ENCODE assay signal across 8 cellular contexts in the genomic region with DNA sequence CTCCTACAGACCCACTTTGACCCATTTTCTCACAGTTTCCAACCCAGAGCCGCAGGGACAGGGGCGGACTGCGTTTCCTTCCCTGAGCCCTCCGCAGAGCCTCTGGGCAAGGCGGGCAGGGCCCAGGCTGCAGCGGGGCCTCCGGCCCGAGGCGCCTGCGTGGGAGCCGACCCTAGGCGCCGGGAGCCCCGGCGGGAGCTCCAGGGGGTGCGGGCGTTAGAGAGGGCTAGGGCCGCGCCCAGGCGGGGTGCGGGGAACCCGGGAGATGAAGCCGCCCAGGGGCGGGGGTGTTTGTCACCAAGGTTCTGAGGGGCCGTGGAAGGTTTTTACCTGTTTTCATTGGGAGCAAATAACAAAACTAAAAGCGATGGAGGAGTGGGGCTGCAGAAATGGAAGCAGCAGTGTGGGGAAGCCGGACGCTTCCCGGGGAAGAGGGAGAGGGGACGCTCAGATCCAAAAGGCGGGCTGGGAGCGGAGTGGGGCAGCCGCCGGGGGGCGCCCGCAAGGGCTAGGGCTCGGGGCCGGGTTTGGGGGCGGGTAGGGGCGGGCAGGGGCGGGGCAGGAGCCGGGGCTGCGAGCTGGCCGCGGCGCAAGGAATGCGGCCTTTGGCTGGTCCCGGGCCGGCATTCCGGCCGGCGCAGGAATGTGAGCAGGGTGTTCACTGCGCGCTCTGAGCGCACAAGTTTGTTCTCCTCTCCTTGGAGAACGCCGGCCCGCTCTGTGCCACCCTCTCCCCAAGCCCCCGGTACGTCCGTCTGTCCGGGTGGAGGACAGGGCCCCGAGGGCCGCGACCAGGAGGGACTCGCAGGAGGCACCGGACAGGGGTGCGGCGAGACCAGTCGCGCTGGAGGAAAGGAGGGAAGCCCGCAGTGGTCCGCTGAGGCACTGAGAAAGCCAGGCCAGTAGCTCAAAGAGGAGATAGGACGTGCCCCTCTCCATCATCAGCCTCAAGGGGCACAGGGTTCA.
DNase-seq lines count a peak whose midpoint lies in the region; ATAC-seq and TF ChIP-seq lines count a peak whose summit lies in the region.

No MANE protein-coding gene starts in this region.

- H3K27ac ChIP-seq in CD4-positive, alpha-beta memory T cell (ENCODE audit: low read depth, low read length) = no peak overlapping the region

- H3K9me3 ChIP-seq in CD4-positive, alpha-beta memory T cell (ENCODE audit: control insufficient read depth in 1 of 2, low read length in 2 of 2) = no peaks in the 10 kb centered on the region

- no peak for DNase-seq in CD4-positive, alpha-beta memory T cell
- DNase-seq in RPMI7951 (ENCODE audit: low read depth) (peak; percentile 72), fibroblast of mammary gland (ENCODE audit: low read depth) (peak; percentile 62), NCI-H1417 treated with DMSO at 0.1 percent for 48 hours (lab: John Stamatoyannopoulos, UW) (no peak)
- no peak for DNase-seq in naive thymus-derived CD8-positive, alpha-beta T cell
- no peak for DNase-seq in stimulated activated CD4-positive, alpha-beta T cell treated with anti-CD3 and anti-CD28 coated beads, Interleukin-2, amount 100 ng/mL, for 48 hours

- POLR2A ChIA-PET in CD4-positive, alpha-beta memory T cell (lab: Charles Lee; ENCODE audit: partially characterized antibody) = no interaction called here
- POLR2A ChIA-PET in naive thymus-derived CD8-positive, alpha-beta T cell (lab: Charles Lee) = no interaction called here

- H3K27me3 Mint-ChIP-seq in CD4-positive, alpha-beta memory T cell = peaks cover 22 to 29% of the 10 kb centered on the region in 2 donors
- H3K27me3 Mint-ChIP-seq in naive thymus-derived CD8-positive, alpha-beta T cell = peaks cover 23 to 48% (median 25%) of the 10 kb centered on the region in 5 donors

- peaks cover 2 to 5% (median 4%) of the 10 kb centered on the region in 4 donors for H3K4me1 Mint-ChIP-seq in CD4-positive, alpha-beta memory T cell
- H3K4me1 Mint-ChIP-seq in naive thymus-derived CD8-positive, alpha-beta T cell = peaks cover 0 to 14% (median 6%) of the 10 kb centered on the region in 4 donors

- no peaks in the 10 kb centered on the region for H3K36me3 Mint-ChIP-seq in CD4-positive, alpha-beta memory T cell
- no peaks in the 10 kb centered on the region for H3K36me3 Mint-ChIP-seq in naive thymus-derived CD8-positive, alpha-beta T cell

- peak overlapping the region; percentile 5 to 80 (median 68) for H3K4me3 Mint-ChIP-seq in CD4-positive, alpha-beta memory T cell
- H3K4me3 Mint-ChIP-seq in naive thymus-derived CD8-positive, alpha-beta T cell = peak overlapping the region in 8 of 10 donors; percentile 42 to 74 (median 56)

- peaks cover 18% of the 10 kb centered on the region for H3K27me3 ChIP-seq in CD4-positive, alpha-beta memory T cell (ENCODE audit: insufficient read depth, low read length)

- no peak for ATAC-seq in naive thymus-derived CD8-positive, alpha-beta T cell
- no peak for ATAC-seq in HG02759 (IDR thresholded peaks at IDR 0.05; ENCODE audit: unreplicated experiment)
- no peak for ATAC-seq in GM19328 (IDR thresholded peaks at IDR 0.05; ENCODE audit: unreplicated experiment)

- no peak for TF ChIP-seq CTCF in fibroblast of mammary gland (conservative IDR thresholded peaks at IDR 0.05; ENCODE audit: control insufficient read depth, insufficient read depth, low read depth, low read length)

- no peaks in the 10 kb centered on the region for H3K9me3 Mint-ChIP-seq in CD4-positive, alpha-beta memory T cell
- H3K9me3 Mint-ChIP-seq in naive thymus-derived CD8-positive, alpha-beta T cell = no peaks in the 10 kb centered on the region

- H3K4me3 ChIP-seq in CD4-positive, alpha-beta memory T cell (ENCODE audit: low read length in 2 of 2) = no peak overlapping the region
- H3K4me3 ChIP-seq in fibroblast of mammary gland (ENCODE audit: control insufficient read depth, low read depth, low read length) = peak overlapping the region; percentile 44

- H3K36me3 ChIP-seq in CD4-positive, alpha-beta memory T cell (ENCODE audit: insufficient read depth, low read length) = no peaks in the 10 kb centered on the region

- CTCF ChIA-PET in CD4-positive, alpha-beta memory T cell (lab: Charles Lee; ENCODE audit: partially characterized antibody) = interaction anchor here (1.0 kb wide), 1 partner anchor 9 kb away, joined by 3 read pairs; no protein-coding TSS in a partner anchor

- intact Hi-C loops in CD4-positive, alpha-beta memory T cell (cut with micrococcal nuclease) = no loop called here

- H3K27ac Mint-ChIP-seq in CD4-positive, alpha-beta memory T cell = peak overlapping the region in 1 of 7 donors; percentile 61
- no peak overlapping the region for H3K27ac Mint-ChIP-seq in naive thymus-derived CD8-positive, alpha-beta T cell

- H3K4me1 ChIP-seq in CD4-positive, alpha-beta memory T cell (ENCODE audit: insufficient read depth, low read length) = peaks cover 3% of the 10 kb centered on the region

Comparison
In these comparisons a context has a peak if more than half of its experiments do, and no peak if none do; other contexts are left out.
1. DNase-seq: peak in RPMI7951 (single experiment) and fibroblast of mammary gland (single experiment); none in CD4-positive, alpha-beta memory T cell (0 of 5), naive thymus-derived CD8-positive, alpha-beta T cell (0 of 10), NCI-H1417 treated with DMSO at 0.1 percent for 48 hours (single experiment) and stimulated activated CD4-positive, alpha-beta T cell treated with anti-CD3 and anti-CD28 coated beads, Interleukin-2, amount 100 ng/mL, for 48 hours (0 of 2).